ENCODE assay signal across 1 cellular context in genomic region chr5:149060325-149060724, GRCh38.
TF ChIP-seq lines count a peak whose summit lies in the region.

No MANE protein-coding gene starts in this region.

TF ChIP-seq in K562, 482 proteins besides CTCF, POLR2A, EP300 and RAD21 (continued from another document):
- TF ChIP-seq FOSL1 (tag; conservative IDR thresholded peaks at IDR 0.05) (0 out of 2 replicates have a peak, but pooled peaks have one; percentile 20), JUND (IDR thresholded peaks at IDR 0.05; ENCODE audit: borderline replicate concordance, low read depth, low read length) (0 out of 2 replicates have a peak, but pooled peaks have one; percentile 3), JUND (tag; IDR thresholded peaks at IDR 0.05; ENCODE audit: borderline replicate concordance, low read depth, low read length) (peak; percentile 62; the same call in 2 of the 3 replicates), FOXJ3 (CRISPR knock-in tag; IDR thresholded peaks at IDR 0.05) (no peak), THRAP3 (IDR thresholded peaks at IDR 0.05; ENCODE audit: borderline replicate concordance) (no peak), XRCC3 (IDR thresholded peaks at IDR 0.05) (no peak)
- TF ChIP-seq, protein P1, sequence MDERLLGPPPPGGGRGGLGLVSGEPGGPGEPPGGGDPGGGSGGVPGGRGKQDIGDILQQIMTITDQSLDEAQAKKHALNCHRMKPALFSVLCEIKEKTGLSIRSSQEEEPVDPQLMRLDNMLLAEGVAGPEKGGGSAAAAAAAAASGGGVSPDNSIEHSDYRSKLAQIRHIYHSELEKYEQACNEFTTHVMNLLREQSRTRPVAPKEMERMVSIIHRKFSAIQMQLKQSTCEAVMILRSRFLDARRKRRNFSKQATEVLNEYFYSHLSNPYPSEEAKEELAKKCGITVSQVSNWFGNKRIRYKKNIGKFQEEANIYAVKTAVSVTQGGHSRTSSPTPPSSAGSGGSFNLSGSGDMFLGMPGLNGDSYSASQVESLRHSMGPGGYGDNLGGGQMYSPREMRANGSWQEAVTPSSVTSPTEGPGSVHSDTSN (CRISPR knock-in tag; IDR thresholded peaks at IDR 0.05; ENCODE audit: low read depth): no peak
- TF ChIP-seq, protein P1 (tag; conservative IDR thresholded peaks at IDR 0.05; ENCODE audit: low read depth): 0 out of 2 replicates have a peak, but pooled peaks have one; percentile 21
